27 cellular contexts compared by ENCODE assay signal in genomic region chr6:155414049-155414448, GRCh38. TPM values are rescaled to one million over a fixed set of nuclear protein-coding genes. Genes with fewer than 3 reads are reported as not detected.
"Had no signal": no experiment of that assay in that cellular context is flagged by ENCODE, and none has a peak within 500 bp of the region (broad histone marks: within the 10 kb centered on the region; RNA-seq: fewer than 3 reads in every experiment).

No MANE protein-coding gene starts in this region.

- ATAC-seq: K562, Panc1, PC-3, T-cell had no signal

- H3K4me3 ChIP-seq: K562 had no signal

- H3K9me3 ChIP-seq: SK-N-SH had no signal

- H3K9me2 ChIP-seq: SK-N-SH had no signal

- H3K27ac ChIP-seq: KMS-11, RWPE1 had no signal

- H3K9me3 Mint-ChIP-seq: IgD-negative memory B cell, T-cell had no signal

- H3K4me2 ChIP-seq: KMS-11, SK-N-SH had no signal

- H3K27me3 Mint-ChIP-seq: IgD-negative memory B cell, T-cell had no signal

- H3K4me3 Mint-ChIP-seq: IgD-negative memory B cell, T-cell had no signal

- H3K36me3 Mint-ChIP-seq: IgD-negative memory B cell, T-cell had no signal

- DNase-seq: Kasumi-1; MM.1S; NCI-H1092 treated with DMSO at 0.1 percent for 48 hours; NCI-H1436; NCI-H1694 treated with DMSO at 0.1 percent for 48 hours; NCI-H1930; NCI-H2081; NCI-H2107; NCI-H2227 treated with DMSO at 0.1 percent for 48 hours; NCI-H524; NCI-H69; NCI-H774; NK-92 treated with Interleukin-12 subunit alpha and Interleukin-12 subunit beta, amount 100 ng/mL, for 24 hours; PC-3; SHP77; SK-N-SH; SW 1271; T-cell had no signal

- H3K27ac Mint-ChIP-seq: T-cell had no signal

RNA-seq across cellular contexts. Expression of gene NOX3, which starts 41.6 kb away (rescaled TPM):
- total RNA-seq: HT1080, K562, M059J, NCI-H460, PC-3, SK-MEL-5, T-cell had no signal
- polyA plus RNA-seq: IgD-negative memory B cell, K562 had no signal
